In genomic region chr2:195477248-195477995, GRCh38 we compare ENCODE assay signal across 9 cellular contexts.
DNase-seq lines count a peak whose midpoint lies in the region; ATAC-seq and TF ChIP-seq lines count a peak whose summit lies in the region.
"Had no signal": no experiment of that assay in that cellular context is flagged by ENCODE, and none has a peak within 500 bp of the region (broad histone marks: within the 10 kb centered on the region; RNA-seq: fewer than 3 reads in every experiment).

No MANE protein-coding gene starts in this region.

- no peaks in the 10 kb centered on the region for H3K36me3 Mint-ChIP-seq in endothelial cell (ENCODE audit: low read depth, unreplicated experiment)

- DNase-seq in A172 (ENCODE audit: low spot score) (peak; percentile 75), amniotic epithelial cell (ENCODE audit: low read depth) (peak; percentile 89), endothelial cell (ENCODE audit: low spot score) (no peak), amygdala (lab: John Stamatoyannopoulos, UW) (no peak)
- DNase-seq in central memory CD4-positive, alpha-beta T cell = no peak
- DNase-seq: NCI-H446 had no signal

- ATAC-seq in GM18909 (IDR thresholded peaks at IDR 0.05; ENCODE audit: poor library complexity, unreplicated experiment) (peak; percentile 74), HG03135 (IDR thresholded peaks at IDR 0.05; ENCODE audit: unreplicated experiment) (peak; percentile 73), GM19324 (IDR thresholded peaks at IDR 0.05; ENCODE audit: low FRiP score, unreplicated experiment) (no peak)

- H3K9me3 Mint-ChIP-seq in endothelial cell (ENCODE audit: unreplicated experiment) = no peaks in the 10 kb centered on the region

- H3K4me1 Mint-ChIP-seq in endothelial cell (ENCODE audit: unreplicated experiment) = peaks cover 7% of the 10 kb centered on the region

- H3K4me3 Mint-ChIP-seq in endothelial cell (ENCODE audit: unreplicated experiment) = no peak overlapping the region

- TF ChIP-seq CTCF in endothelial cell (IDR thresholded peaks at IDR 0.05; ENCODE audit: unreplicated experiment) = no peak

- H3K27me3 Mint-ChIP-seq in endothelial cell (ENCODE audit: unreplicated experiment) = no peaks in the 10 kb centered on the region

- H3K27ac Mint-ChIP-seq in endothelial cell (ENCODE audit: unreplicated experiment) = no peak overlapping the region

Comparison
In these comparisons a context has a peak if more than half of its experiments do, and no peak if none do; other contexts are left out.
1. DNase-seq: peak in A172 (single experiment) and amniotic epithelial cell (single experiment); none in central memory CD4-positive, alpha-beta T cell (single experiment), endothelial cell (single experiment) and amygdala (0 of 56).